Comparison of ENCODE assay signal across 23 cellular contexts in genomic region chr16:10098991-10099390, GRCh38.
A peak's percentile ranks its signal among the peaks of the same experiment; 100 is the strongest.
DNase-seq lines count a peak whose midpoint lies in the region; ATAC-seq and TF ChIP-seq lines count a peak whose summit lies in the region.
"Had no signal": no experiment of that assay in that cellular context is flagged by ENCODE, and none has a peak within 500 bp of the region (broad histone marks: within the 10 kb centered on the region; RNA-seq: fewer than 3 reads in every experiment).

No MANE protein-coding gene starts in this region.

- no peak overlapping the region for H3K4me3 ChIP-seq in RWPE2 (ENCODE audit: severe bottlenecking)
- H3K4me3 ChIP-seq in fibroblast of lung (replicated peaks in 1 of 4; ENCODE audit: control extremely low read depth in 1 of 4, insufficient read depth in 1 of 4, low read depth in 3 of 4, low read length in 4 of 4), result no peak overlapping the region
- no peak overlapping the region for H3K4me3 ChIP-seq in coronary artery
- H3K4me3 ChIP-seq: BLaER1 treated with 17β-estradiol and CSF1 and Interleukin-3, amounts not matched to agents 10 nM and 100 nM; K562; SJCRH30 had no signal

- H3K27me3 Mint-ChIP-seq in stimulated activated memory B cell treated with anti-CD40 and anti-IgM and Interleukin-4, amounts not matched to agents 10 μg/mL and 1 μg/mL and 100 μg/mL, for 72 hours, result peaks cover 19% of the 10 kb centered on the region

- H2AFZ ChIP-seq in fibroblast of lung (ENCODE audit: low read length), result no peak overlapping the region

- no peaks in the 10 kb centered on the region for H3K36me3 ChIP-seq in RWPE2 (ENCODE audit: low read depth)
- no peaks in the 10 kb centered on the region for H3K36me3 ChIP-seq in fibroblast of lung (ENCODE audit: control insufficient read depth, insufficient read depth, low read length)
- H3K36me3 ChIP-seq: BLaER1 treated with 17β-estradiol and CSF1 and Interleukin-3, amounts not matched to agents 10 nM and 100 nM; SJCRH30 had no signal

- H3K4me1 Mint-ChIP-seq in stimulated activated memory B cell treated with anti-CD40 and anti-IgM and Interleukin-4, amounts not matched to agents 10 μg/mL and 1 μg/mL and 100 μg/mL, for 72 hours, result no peaks in the 10 kb centered on the region

- TF ChIP-seq CTCF in RWPE2 (IDR thresholded peaks at IDR 0.05; ENCODE audit: poor library complexity, severe bottlenecking) (no peak), fibroblast of lung (conservative IDR thresholded peaks at IDR 0.05 in 1 of 2, IDR thresholded peaks at IDR 0.05 in 1 of 2; ENCODE audit: low read depth in 1 of 2, low read length in 2 of 2) (no peak), omental fat pad (IDR thresholded peaks at IDR 0.05) (no peak), foreskin keratinocyte (conservative IDR thresholded peaks at IDR 0.05) (no peak), coronary artery (IDR thresholded peaks at IDR 0.05) (no peak)

- DNase-seq in ELR (ENCODE audit: low read depth), result peak; percentile 82
- DNase-seq in RWPE2 (ENCODE audit: low spot score), result no peak
- DNase-seq in fibroblast of lung (ENCODE audit: low read depth in 2 of 2), result peak in 1 of 2 donors; percentile 67
- no peak for DNase-seq in omental fat pad (ENCODE audit: low spot score)
- DNase-seq in foreskin keratinocyte, result no peak
- no peak for DNase-seq in coronary artery (ENCODE audit: low spot score)
- DNase-seq: CD8-positive, alpha-beta T cell; DMS153; GF-D8; MM.1S; NCI-H1048; NCI-H1417 treated with DMSO at 0.1 percent for 48 hours; NCI-H187; NCI-H2107; NCI-H524; NCI-H774; NK-92 treated with Interleukin-12 subunit alpha and Interleukin-12 subunit beta, amount 100 ng/mL, for 24 hours; SJCRH30 had no signal

- H3K27ac ChIP-seq in RWPE2 (ENCODE audit: poor library complexity, severe bottlenecking), result no peak overlapping the region
- H3K27ac ChIP-seq in fibroblast of lung (ENCODE audit: insufficient read depth, low read length), result peak overlapping the region; percentile 15
- H3K27ac ChIP-seq in foreskin keratinocyte, result no peak overlapping the region
- H3K27ac ChIP-seq in coronary artery, result no peak overlapping the region
- H3K27ac ChIP-seq: BLaER1 treated with 17β-estradiol and CSF1 and Interleukin-3, amounts not matched to agents 10 nM and 100 nM; SJCRH30 had no signal

- no peak overlapping the region for H3K4me2 ChIP-seq in fibroblast of lung (ENCODE audit: extremely low read depth, insufficient read depth, low read length)
- H3K4me2 ChIP-seq: BLaER1 treated with 17β-estradiol and CSF1 and Interleukin-3, amounts not matched to agents 10 nM and 100 nM had no signal

- no peaks in the 10 kb centered on the region for H3K27me3 ChIP-seq in RWPE2 (ENCODE audit: insufficient read depth, poor library complexity, severe bottlenecking)
- H3K27me3 ChIP-seq in fibroblast of lung (ENCODE audit: control insufficient read depth, insufficient read depth, low read length), result no peaks in the 10 kb centered on the region
- no peaks in the 10 kb centered on the region for H3K27me3 ChIP-seq in foreskin keratinocyte
- H3K27me3 ChIP-seq: BLaER1 treated with 17β-estradiol and CSF1 and Interleukin-3, amounts not matched to agents 10 nM and 100 nM; SJCRH30 had no signal

- ATAC-seq in RWPE2 (ENCODE audit: low read depth), result peak; percentile 27; the same call in 1 of the 3 replicates
- ATAC-seq in omental fat pad (ENCODE audit: low FRiP score), result peak; percentile 82
- ATAC-seq in stimulated activated memory B cell treated with anti-CD40 and anti-IgM and Interleukin-4, amounts not matched to agents 10 μg/mL and 1 μg/mL and 100 μg/mL, for 72 hours, result no peak
- no peak for ATAC-seq in foreskin keratinocyte
- ATAC-seq: CD8-positive, alpha-beta T cell; HepG2; K562; Panc1 had no signal

- H3K27ac Mint-ChIP-seq in stimulated activated memory B cell treated with anti-CD40 and anti-IgM and Interleukin-4, amounts not matched to agents 10 μg/mL and 1 μg/mL and 100 μg/mL, for 72 hours, result no peak overlapping the region
- H3K27ac Mint-ChIP-seq: CD8-positive, alpha-beta T cell had no signal

- no peaks in the 10 kb centered on the region for H3K36me3 Mint-ChIP-seq in stimulated activated memory B cell treated with anti-CD40 and anti-IgM and Interleukin-4, amounts not matched to agents 10 μg/mL and 1 μg/mL and 100 μg/mL, for 72 hours
- H3K36me3 Mint-ChIP-seq: CD8-positive, alpha-beta T cell had no signal

- H4K20me1 ChIP-seq in fibroblast of lung (ENCODE audit: control insufficient read depth, extremely low read depth, insufficient read depth, low read length), result no peaks in the 10 kb centered on the region
- H4K20me1 ChIP-seq: BLaER1 treated with 17β-estradiol and CSF1 and Interleukin-3, amounts not matched to agents 10 nM and 100 nM had no signal

- H3K79me2 ChIP-seq in fibroblast of lung (ENCODE audit: control insufficient read depth, insufficient read depth, low read length), result no peaks in the 10 kb centered on the region

- H3K9me3 ChIP-seq in RWPE2 (ENCODE audit: severe bottlenecking), result no peaks in the 10 kb centered on the region
- no peaks in the 10 kb centered on the region for H3K9me3 ChIP-seq in fibroblast of lung (ENCODE audit: control insufficient read depth, insufficient read depth, low read depth, low read length)
- H3K9me3 ChIP-seq: SJCRH30 had no signal

- no peaks in the 10 kb centered on the region for H3K4me1 ChIP-seq in RWPE2 (ENCODE audit: insufficient read depth, poor library complexity, severe bottlenecking)
- H3K4me1 ChIP-seq in fibroblast of lung (ENCODE audit: control insufficient read depth, extremely low read depth, insufficient read depth, low read length), result peaks cover 2% of the 10 kb centered on the region
- no peaks in the 10 kb centered on the region for H3K4me1 ChIP-seq in foreskin keratinocyte
- H3K4me1 ChIP-seq: SJCRH30 had no signal

- H3K9ac ChIP-seq in fibroblast of lung (ENCODE audit: insufficient read depth, low read length), result no peak overlapping the region
- H3K9ac ChIP-seq: BLaER1 treated with 17β-estradiol and CSF1 and Interleukin-3, amounts not matched to agents 10 nM and 100 nM had no signal

- H3K9me3 Mint-ChIP-seq in stimulated activated memory B cell treated with anti-CD40 and anti-IgM and Interleukin-4, amounts not matched to agents 10 μg/mL and 1 μg/mL and 100 μg/mL, for 72 hours, result peaks cover 13% of the 10 kb centered on the region

- no peak overlapping the region for H3K4me3 Mint-ChIP-seq in stimulated activated memory B cell treated with anti-CD40 and anti-IgM and Interleukin-4, amounts not matched to agents 10 μg/mL and 1 μg/mL and 100 μg/mL, for 72 hours
- H3K4me3 Mint-ChIP-seq: CD8-positive, alpha-beta T cell had no signal

Comparison
In these comparisons a context has a peak if more than half of its experiments do, and no peak if none do; other contexts are left out.
1. ATAC-seq: peak in RWPE2 (single experiment) and omental fat pad (single experiment); none in stimulated activated memory B cell treated with anti-CD40 and anti-IgM and Interleukin-4, amounts not matched to agents 10 μg/mL and 1 μg/mL and 100 μg/mL, for 72 hours (single experiment) and foreskin keratinocyte (single experiment).